In the genomic region with DNA sequence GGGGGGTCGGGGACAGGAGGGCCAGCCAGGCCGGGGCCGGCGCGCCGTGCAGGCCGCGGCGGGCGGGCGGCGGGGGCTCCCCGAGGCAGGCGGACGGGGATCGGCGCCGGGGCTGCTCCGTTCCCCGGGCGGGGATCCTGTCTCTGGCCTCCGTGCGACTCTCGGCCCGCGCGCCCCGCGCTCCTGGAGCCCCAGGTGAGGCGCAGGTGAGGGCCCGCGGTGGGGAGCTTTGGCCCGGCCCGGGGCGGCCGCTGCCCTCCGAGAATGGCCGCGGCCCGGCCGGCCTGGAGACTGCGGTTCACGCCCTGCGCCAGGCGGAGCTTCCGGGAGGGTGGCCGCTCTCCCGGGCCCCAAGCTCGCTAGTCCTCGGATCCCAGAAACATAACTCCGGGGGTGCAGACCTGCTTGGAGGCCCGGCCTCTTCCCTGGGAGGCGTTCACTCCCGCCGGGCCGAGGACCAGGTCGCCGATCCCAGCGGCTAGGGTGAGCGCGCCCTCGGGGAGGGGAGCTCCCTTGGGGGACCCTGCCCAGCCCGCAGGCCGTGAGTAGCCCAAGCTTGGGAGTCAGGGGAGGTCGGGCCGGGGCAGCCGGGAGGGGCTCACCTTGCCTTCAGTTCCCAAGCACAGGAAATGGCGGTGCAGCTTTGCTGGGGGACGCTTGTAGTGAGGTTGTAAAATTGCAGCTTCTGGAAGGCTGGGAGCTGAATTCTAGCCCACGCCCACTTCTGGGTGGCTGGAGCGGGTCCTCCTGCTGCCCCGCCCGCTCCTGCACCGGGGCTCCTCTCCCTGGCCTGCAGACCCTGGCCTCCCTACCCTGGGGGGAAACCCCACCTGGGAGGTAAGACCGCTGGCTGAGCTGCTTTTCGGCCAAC, we compare ENCODE assay signal across 9 cellular contexts. TPM values are rescaled to one million over a fixed set of nuclear protein-coding genes. Genes with fewer than 3 reads are reported as not detected.
DNase-seq lines count a peak whose midpoint lies in the region; ATAC-seq, FAIRE-seq and TF ChIP-seq lines count a peak whose summit lies in the region.
"Had no signal": no experiment of that assay in that cellular context is flagged by ENCODE, and none has a peak within 500 bp of the region (broad histone marks: within the 10 kb centered on the region; RNA-seq: fewer than 3 reads in every experiment).

No MANE protein-coding gene starts in this region.

- no peak for TF ChIP-seq CTCF in right atrium auricular region (IDR thresholded peaks at IDR 0.05)

- H3K4me1 ChIP-seq in right atrium auricular region (peaks cover 0 to 20% of the 10 kb centered on the region in 2 donors), rectal smooth muscle tissue (ENCODE audit: control insufficient read depth, insufficient read depth, low read length) (peaks cover 4% of the 10 kb centered on the region)

- in situ Hi-C loops in Caki2 (cut with HindIII; ENCODE audit: low pct_unique_long_range_greater_than_20kb, low sequenced_read_pairs) = no loop called here

- peak; percentile 67 for ATAC-seq in activated T-helper 17 cell treated with anti-CD3 and anti-CD28 coated beads, Interleukin-2, amount 50 U/mL, for 72 hours (replicated peaks)
- ATAC-seq in HG03571 (IDR thresholded peaks at IDR 0.05; ENCODE audit: unreplicated experiment) = no peak

- no peaks in the 10 kb centered on the region for H3K4me1 Mint-ChIP-seq in activated T-helper 17 cell treated with anti-CD3 and anti-CD28 coated beads, Interleukin-2, amount 50 U/mL, for 72 hours

- peak overlapping the region; percentile 33 for H3K4me3 Mint-ChIP-seq in activated T-helper 17 cell treated with anti-CD3 and anti-CD28 coated beads, Interleukin-2, amount 50 U/mL, for 72 hours

- H3K27ac ChIP-seq in right atrium auricular region (peak overlapping the region; percentile 35 to 62), rectal smooth muscle tissue (ENCODE audit: low read depth, low read length) (no peak overlapping the region)

- H3K36me3 Mint-ChIP-seq in activated T-helper 17 cell treated with anti-CD3 and anti-CD28 coated beads, Interleukin-2, amount 50 U/mL, for 72 hours (ENCODE audit: low read depth) = peaks cover 9% of the 10 kb centered on the region

- H3K27me3 ChIP-seq in right atrium auricular region (no peaks in the 10 kb centered on the region), rectal smooth muscle tissue (ENCODE audit: control insufficient read depth, insufficient read depth, low read length) (no peaks in the 10 kb centered on the region)

- H3K27ac Mint-ChIP-seq in activated T-helper 17 cell treated with anti-CD3 and anti-CD28 coated beads, Interleukin-2, amount 50 U/mL, for 72 hours = no peak overlapping the region

- H3K9ac ChIP-seq in rectal smooth muscle tissue (ENCODE audit: low read length) = no peak overlapping the region

- H3K4me3 ChIP-seq in right atrium auricular region = peak overlapping the region; percentile 64 to 81
- H3K4me3 ChIP-seq in rectal smooth muscle tissue (ENCODE audit: low read length) = peak overlapping the region; percentile 80

- DNase-seq in Caki2 (ENCODE audit: low read depth) (peak; percentile 40), HTR-8/SVneo (ENCODE audit: insufficient read length, low spot score) (peak; percentile 32), right atrium auricular region (ENCODE audit: low spot score) (no peak), SIG-M5 treated with dmso at 0.1 percent for 504 hours (lab: John Stamatoyannopoulos, UW; ENCODE audit: unreplicated experiment) (no peak)
- no peak for DNase-seq in activated CD4-positive, CD25-positive, alpha-beta regulatory T cell treated with anti-CD3 and anti-CD28 coated beads, Interleukin-2, amount 50 U/mL, for 72 hours

- no peaks in the 10 kb centered on the region for H3K9me3 Mint-ChIP-seq in activated T-helper 17 cell treated with anti-CD3 and anti-CD28 coated beads, Interleukin-2, amount 50 U/mL, for 72 hours

- FAIRE-seq in HTR-8/SVneo (lab: Jason Lieb, UNC) = no peak

- H3K9me3 ChIP-seq in right atrium auricular region = no peaks in the 10 kb centered on the region

- H3K27me3 Mint-ChIP-seq in activated T-helper 17 cell treated with anti-CD3 and anti-CD28 coated beads, Interleukin-2, amount 50 U/mL, for 72 hours = peaks cover 6% of the 10 kb centered on the region

- H3K36me3 ChIP-seq in right atrium auricular region (peaks cover 14% of the 10 kb centered on the region), rectal smooth muscle tissue (ENCODE audit: control insufficient read depth, insufficient read depth, low read length) (no peaks in the 10 kb centered on the region)

RNA-seq across cellular contexts. Expression of a gene that starts 0.7 kb away (rescaled TPM):
- total RNA-seq in Caki2 (2014; rRNA removed; shearing (Covaris generic); ENCODE audit: low replicate concordance) = 30.4 and 32.4 TPM in 2 replicates
- total RNA-seq in activated T-helper 17 cell treated with anti-CD3 and anti-CD28 coated beads, Interleukin-2, amount 50 U/mL, for 72 hours = 1 to 10 TPM; 2.5 to 3.4 TPM
- total RNA-seq in right atrium auricular region = 10 to 100 TPM; 17.4 to 18.7 TPM

RNA-seq across cellular contexts. Expression of a gene that starts 20.2 kb away (rescaled TPM):
- 30.9 and 50.6 TPM in 2 replicates for total RNA-seq in Caki2 (2014; rRNA removed; shearing (Covaris generic); ENCODE audit: low replicate concordance)
- 10 to 100 TPM; 29.9 to 48.6 TPM for total RNA-seq in activated T-helper 17 cell treated with anti-CD3 and anti-CD28 coated beads, Interleukin-2, amount 50 U/mL, for 72 hours
- 10 to 100 TPM; 40.9 to 72.5 TPM for total RNA-seq in right atrium auricular region

RNA-seq across cellular contexts. Expression of a gene that starts 40.9 kb away (rescaled TPM):
- not detected in 2 replicates for total RNA-seq in Caki2 (2014; rRNA removed; shearing (Covaris generic); ENCODE audit: low replicate concordance)
- not detected for total RNA-seq in activated T-helper 17 cell treated with anti-CD3 and anti-CD28 coated beads, Interleukin-2, amount 50 U/mL, for 72 hours
- total RNA-seq in right atrium auricular region = not detected
- total RNA-seq: RPMI7951 had no signal

Comparison
In these comparisons a context has a peak if more than half of its experiments do, and no peak if none do; other contexts are left out.
1. DNase-seq: peak in Caki2 (single experiment) and HTR-8/SVneo (single experiment); none in right atrium auricular region (single experiment), SIG-M5 treated with dmso at 0.1 percent for 504 hours (single experiment) and activated CD4-positive, CD25-positive, alpha-beta regulatory T cell treated with anti-CD3 and anti-CD28 coated beads, Interleukin-2, amount 50 U/mL, for 72 hours (single experiment).